In genomic region chr16:65105173-65105572, GRCh38 we compare ENCODE assay signal across 18 cellular contexts. TPM values are rescaled to one million over a fixed set of nuclear protein-coding genes. Genes with fewer than 3 reads are reported as not detected.
DNase-seq lines count a peak whose midpoint lies in the region; ATAC-seq and TF ChIP-seq lines count a peak whose summit lies in the region.
"Had no signal": no experiment of that assay in that cellular context is flagged by ENCODE, and none has a peak within 500 bp of the region (broad histone marks: within the 10 kb centered on the region; RNA-seq: fewer than 3 reads in every experiment).

No MANE protein-coding gene starts in this region.

- ATAC-seq in esophagus mucosa: no peak
- ATAC-seq: GM12878, GM23338, SK-N-SH treated with all-trans-retinoic acid at 6 μM for 48 hours had no signal

- H3K36me3 ChIP-seq in SJCRH30 (peaks cover 6% of the 10 kb centered on the region), neural cell (ENCODE audit: insufficient read depth, low read length) (no peaks in the 10 kb centered on the region)

- H3K9me3 Mint-ChIP-seq in HFFc6: no peaks in the 10 kb centered on the region
- no peaks in the 10 kb centered on the region for H3K9me3 Mint-ChIP-seq in activated naive CD8-positive, alpha-beta T cell treated with anti-CD3 and anti-CD28 coated beads for 36 hours

- no peak overlapping the region for H3K4me3 Mint-ChIP-seq in HFFc6
- H3K4me3 Mint-ChIP-seq in activated naive CD8-positive, alpha-beta T cell treated with anti-CD3 and anti-CD28 coated beads for 36 hours: no peak overlapping the region
- H3K4me3 Mint-ChIP-seq: CD14-positive monocyte, GM23338 had no signal

- H3K36me3 Mint-ChIP-seq in HFFc6 (ENCODE audit: low read depth): peaks cover 39% of the 10 kb centered on the region
- no peaks in the 10 kb centered on the region for H3K36me3 Mint-ChIP-seq in activated naive CD8-positive, alpha-beta T cell treated with anti-CD3 and anti-CD28 coated beads for 36 hours
- H3K36me3 Mint-ChIP-seq: CD14-positive monocyte had no signal

- TF ChIP-seq RAD21 in neural cell (conservative IDR thresholded peaks at IDR 0.05): no peak

- no peaks in the 10 kb centered on the region; the same call in 1 of the 2 replicates for H3K27me3 Mint-ChIP-seq in HFFc6 (ENCODE audit: insufficient read depth)
- no peaks in the 10 kb centered on the region for H3K27me3 Mint-ChIP-seq in activated naive CD8-positive, alpha-beta T cell treated with anti-CD3 and anti-CD28 coated beads for 36 hours

- TF ChIP-seq CTCF in HFFc6 (IDR thresholded peaks at IDR 0.05) (no peak), neural cell (IDR thresholded peaks at IDR 0.05; ENCODE audit: poor library complexity, severe bottlenecking) (no peak)

- H3K9me3 ChIP-seq in SJCRH30 (replicated peaks) (no peaks in the 10 kb centered on the region), neural cell (ENCODE audit: low read length) (no peaks in the 10 kb centered on the region)

- H3K4me1 Mint-ChIP-seq in HFFc6 (ENCODE audit: low read depth): peaks cover 72% of the 10 kb centered on the region
- H3K4me1 Mint-ChIP-seq in activated naive CD8-positive, alpha-beta T cell treated with anti-CD3 and anti-CD28 coated beads for 36 hours: no peaks in the 10 kb centered on the region
- H3K4me1 Mint-ChIP-seq: CD14-positive monocyte, GM23338 had no signal

- peaks cover 15% of the 10 kb centered on the region for H3K4me1 ChIP-seq in SJCRH30

- H3K4me2 ChIP-seq in neural cell (ENCODE audit: low read length): no peak overlapping the region
- H3K4me2 ChIP-seq: GM23338 had no signal

- no peak overlapping the region for H3K9ac ChIP-seq in neural cell (ENCODE audit: low read length)

- no peaks in the 10 kb centered on the region for H3K9me2 ChIP-seq in neural cell (ENCODE audit: insufficient read depth, low read length)

- DNase-seq in HFFc6 (no peak), SJCRH30 (peak; percentile 62 to 80), fibroblast of peridontal ligament (ENCODE audit: extremely low read depth) (peak; percentile 27), NCI-H2196 treated with DMSO at 0.1 percent for 48 hours (lab: John Stamatoyannopoulos, UW; ENCODE audit: unreplicated experiment) (no peak)
- no peak for DNase-seq in activated naive CD8-positive, alpha-beta T cell treated with anti-CD3 and anti-CD28 coated beads for 36 hours
- DNase-seq: ACHN, AML-193, HCEC 1CT, NCI-H1092 treated with DMSO at 0.1 percent for 48 hours, NCI-H2081, SHP77 had no signal

- peak overlapping the region; percentile 66; the same call in 1 of the 2 replicates for H3K27ac Mint-ChIP-seq in HFFc6
- H3K27ac Mint-ChIP-seq in activated naive CD8-positive, alpha-beta T cell treated with anti-CD3 and anti-CD28 coated beads for 36 hours: no peak overlapping the region
- H3K27ac Mint-ChIP-seq: CD14-positive monocyte, GM23338 had no signal

- no peak overlapping the region for H2AFZ ChIP-seq in neural cell (ENCODE audit: low read depth, low read length)
- H2AFZ ChIP-seq: GM23338 had no signal

- H3K27ac ChIP-seq in SJCRH30 (no peak overlapping the region), neural cell (ENCODE audit: low read length) (no peak overlapping the region)

- H3K4me3 ChIP-seq in SJCRH30 (no peak overlapping the region), neural cell (ENCODE audit: low read length) (no peak overlapping the region)
- H3K4me3 ChIP-seq: GM12878, GM23338 had no signal

- H3K27me3 ChIP-seq in SJCRH30 (no peaks in the 10 kb centered on the region), neural cell (ENCODE audit: insufficient read depth, low read depth, low read length) (no peaks in the 10 kb centered on the region)

- no peaks in the 10 kb centered on the region for H4K20me1 ChIP-seq in neural cell (ENCODE audit: insufficient read depth)

- peak; percentile 25 for TF ChIP-seq EP300 in neural cell (conservative IDR thresholded peaks at IDR 0.05; ENCODE audit: poor library complexity, severe bottlenecking)

- H3K79me2 ChIP-seq in neural cell (replicated peaks; ENCODE audit: insufficient read depth, low read length): peaks cover 11% of the 10 kb centered on the region

- no peaks in the 10 kb centered on the region for H3F3A ChIP-seq in neural cell (ENCODE audit: insufficient read depth, low read length, poor library complexity, severe bottlenecking)

TF ChIP-seq in neural cell, 6 proteins besides CTCF, POLR2A, EP300 and RAD21:
- TF ChIP-seq MXI1 (conservative IDR thresholded peaks at IDR 0.05; ENCODE audit: poor library complexity, severe bottlenecking): no peak
- no peak for TF ChIP-seq POLR2AphosphoS5 (IDR thresholded peaks at IDR 0.05)
- TF ChIP-seq TAF1 (IDR thresholded peaks at IDR 0.05; ENCODE audit: low read depth): no peak
- TF ChIP-seq, protein P1, sequence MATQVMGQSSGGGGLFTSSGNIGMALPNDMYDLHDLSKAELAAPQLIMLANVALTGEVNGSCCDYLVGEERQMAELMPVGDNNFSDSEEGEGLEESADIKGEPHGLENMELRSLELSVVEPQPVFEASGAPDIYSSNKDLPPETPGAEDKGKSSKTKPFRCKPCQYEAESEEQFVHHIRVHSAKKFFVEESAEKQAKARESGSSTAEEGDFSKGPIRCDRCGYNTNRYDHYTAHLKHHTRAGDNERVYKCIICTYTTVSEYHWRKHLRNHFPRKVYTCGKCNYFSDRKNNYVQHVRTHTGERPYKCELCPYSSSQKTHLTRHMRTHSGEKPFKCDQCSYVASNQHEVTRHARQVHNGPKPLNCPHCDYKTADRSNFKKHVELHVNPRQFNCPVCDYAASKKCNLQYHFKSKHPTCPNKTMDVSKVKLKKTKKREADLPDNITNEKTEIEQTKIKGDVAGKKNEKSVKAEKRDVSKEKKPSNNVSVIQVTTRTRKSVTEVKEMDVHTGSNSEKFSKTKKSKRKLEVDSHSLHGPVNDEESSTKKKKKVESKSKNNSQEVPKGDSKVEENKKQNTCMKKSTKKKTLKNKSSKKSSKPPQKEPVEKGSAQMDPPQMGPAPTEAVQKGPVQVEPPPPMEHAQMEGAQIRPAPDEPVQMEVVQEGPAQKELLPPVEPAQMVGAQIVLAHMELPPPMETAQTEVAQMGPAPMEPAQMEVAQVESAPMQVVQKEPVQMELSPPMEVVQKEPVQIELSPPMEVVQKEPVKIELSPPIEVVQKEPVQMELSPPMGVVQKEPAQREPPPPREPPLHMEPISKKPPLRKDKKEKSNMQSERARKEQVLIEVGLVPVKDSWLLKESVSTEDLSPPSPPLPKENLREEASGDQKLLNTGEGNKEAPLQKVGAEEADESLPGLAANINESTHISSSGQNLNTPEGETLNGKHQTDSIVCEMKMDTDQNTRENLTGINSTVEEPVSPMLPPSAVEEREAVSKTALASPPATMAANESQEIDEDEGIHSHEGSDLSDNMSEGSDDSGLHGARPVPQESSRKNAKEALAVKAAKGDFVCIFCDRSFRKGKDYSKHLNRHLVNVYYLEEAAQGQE (IDR thresholded peaks at IDR 0.05; ENCODE audit: borderline replicate concordance): no peak
- TF ChIP-seq EZH2 (IDR thresholded peaks at IDR 0.05; ENCODE audit: borderline replicate concordance, insufficient read depth, low read length, poor library complexity, severe bottlenecking): no peak
- no peak for TF ChIP-seq SMC3 (conservative IDR thresholded peaks at IDR 0.05; ENCODE audit: poor library complexity)

RNA-seq across cellular contexts. Expression of gene CDH11, which starts 16.7 kb away (rescaled TPM):
- 100 to 1,000 TPM; 507 to 539 (median 527) TPM for total RNA-seq in HFFc6 (2021; fragmentation: NEBNext Ultra II Directional; extraction: Animal tissue kit (Norgen Biotek cat#: 25700))
- 65.1 and 73.1 TPM in 2 replicates for total RNA-seq in SJCRH30 (2014; rRNA removed; shearing (Covaris generic))
- polyA plus RNA-seq in neural cell: 22.9 and 23.4 TPM in 2 replicates
- polyA minus RNA-seq in neural cell: 60.6 and 78.6 TPM in 2 replicates
- total RNA-seq in activated naive CD8-positive, alpha-beta T cell treated with anti-CD3 and anti-CD28 coated beads for 36 hours: not detected
- total RNA-seq in esophagus mucosa: 3.8 TPM
- total RNA-seq: OCI-LY7 had no signal
- polyA plus RNA-seq: CD14-positive monocyte had no signal

Comparison
In these comparisons a context has a peak if more than half of its experiments do, and no peak if none do; other contexts are left out.
1. DNase-seq: peak in SJCRH30 (2 of 2) and fibroblast of peridontal ligament (single experiment); none in HFFc6 (single experiment), NCI-H2196 treated with DMSO at 0.1 percent for 48 hours (single experiment) and activated naive CD8-positive, alpha-beta T cell treated with anti-CD3 and anti-CD28 coated beads for 36 hours (single experiment).
2. RNA of gene CDH11, which starts 16.7 kb away (total RNA-seq): 507 to 539 TPM in HFFc6 and 65.1 to 73.1 TPM in SJCRH30; 3.8 TPM in esophagus mucosa (single experiment) and not detected in activated naive CD8-positive, alpha-beta T cell treated with anti-CD3 and anti-CD28 coated beads for 36 hours; every median in the first group is over 10 times any median in the second.